In the genomic region with DNA sequence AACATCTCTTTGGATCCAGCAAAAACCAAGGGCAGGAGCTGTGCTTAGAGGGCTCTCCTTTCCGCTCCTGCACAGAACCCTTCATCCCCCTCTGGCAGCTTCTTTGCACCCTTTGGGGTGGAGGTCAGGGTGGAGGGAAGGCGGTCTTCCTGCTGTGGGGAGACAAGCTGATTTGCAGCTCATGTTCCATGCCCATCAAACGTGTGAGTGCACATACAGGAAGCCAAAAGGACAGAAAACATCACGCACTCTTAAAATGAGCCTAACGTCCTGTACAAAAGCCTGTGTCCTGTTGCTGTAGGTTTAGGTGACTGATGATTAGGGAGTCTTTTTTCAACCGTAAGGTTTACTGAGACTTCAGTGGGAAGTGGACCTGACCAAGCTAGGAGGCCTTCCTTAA, we compare ENCODE assay signal across 17 cellular contexts.
A peak's percentile ranks its signal among the peaks of the same experiment; 100 is the strongest.
DNase-seq lines count a peak whose midpoint lies in the region; ATAC-seq and TF ChIP-seq lines count a peak whose summit lies in the region.
"Had no signal": no experiment of that assay in that cellular context is flagged by ENCODE, and none has a peak within 500 bp of the region (broad histone marks: within the 10 kb centered on the region; RNA-seq: fewer than 3 reads in every experiment).

No MANE protein-coding gene starts in this region.

- in situ Hi-C loops in HAP-1 (cut with MboI; ENCODE audit: low sequenced_read_pairs): no loop called here

- H3K4me3 ChIP-seq in left ventricle myocardium inferior (no peak overlapping the region), tibial nerve (no peak overlapping the region), HAP-1 (no peak overlapping the region)
- H3K4me3 ChIP-seq: SJCRH30 had no signal

- no peaks in the 10 kb centered on the region for H3K27me3 Mint-ChIP-seq in activated CD4-positive, alpha-beta memory T cell treated with anti-CD3 and anti-CD28 coated beads, Interleukin-2, amount 10 ng/mL, durations not matched to agents 7 days and 5 days
- H3K27me3 Mint-ChIP-seq in activated CD4-positive, alpha-beta memory T cell treated with anti-CD3 and anti-CD28 coated beads for 36 hours: no peaks in the 10 kb centered on the region
- peaks cover 9 to 18% (median 13%) of the 10 kb centered on the region in 3 donors for H3K27me3 Mint-ChIP-seq in immature natural killer cell (ENCODE audit: low read depth in 3 of 3)

- peak overlapping the region; percentile 65 for H3K27ac Mint-ChIP-seq in activated CD4-positive, alpha-beta memory T cell treated with anti-CD3 and anti-CD28 coated beads, Interleukin-2, amount 10 ng/mL, durations not matched to agents 7 days and 5 days
- H3K27ac Mint-ChIP-seq in activated CD4-positive, alpha-beta memory T cell treated with anti-CD3 and anti-CD28 coated beads for 36 hours: no peak overlapping the region
- peak overlapping the region; percentile 75 to 86 (median 77) for H3K27ac Mint-ChIP-seq in immature natural killer cell

- no peak for TF ChIP-seq CTCF in left ventricle myocardium inferior (IDR thresholded peaks at IDR 0.05; ENCODE audit: borderline replicate concordance)
- no peak for TF ChIP-seq CTCF in tibial nerve (IDR thresholded peaks at IDR 0.05)

- H3K4me1 Mint-ChIP-seq in activated CD4-positive, alpha-beta memory T cell treated with anti-CD3 and anti-CD28 coated beads, Interleukin-2, amount 10 ng/mL, durations not matched to agents 7 days and 5 days: peaks cover 39% of the 10 kb centered on the region
- peaks cover 25% of the 10 kb centered on the region for H3K4me1 Mint-ChIP-seq in activated CD4-positive, alpha-beta memory T cell treated with anti-CD3 and anti-CD28 coated beads for 36 hours (ENCODE audit: low read depth)
- H3K4me1 Mint-ChIP-seq in immature natural killer cell: peaks cover 77 to 79% of the 10 kb centered on the region in 2 donors

- CTCF ChIA-PET in activated CD4-positive, alpha-beta memory T cell treated with anti-CD3 and anti-CD28 coated beads, Interleukin-2, amount 10 ng/mL, durations not matched to agents 7 days and 5 days (lab: Charles Lee): no interaction called here
- CTCF ChIA-PET in activated CD4-positive, alpha-beta memory T cell treated with anti-CD3 and anti-CD28 coated beads for 36 hours (lab: Charles Lee): no interaction called here

- H3K4me1 ChIP-seq in left ventricle myocardium inferior (peaks cover 40% of the 10 kb centered on the region), tibial nerve (no peaks in the 10 kb centered on the region), HAP-1 (no peaks in the 10 kb centered on the region)
- H3K4me1 ChIP-seq: SJCRH30 had no signal

- H3K9me3 ChIP-seq in left ventricle myocardium inferior (replicated peaks) (no peaks in the 10 kb centered on the region), tibial nerve (no peaks in the 10 kb centered on the region), HAP-1 (no peaks in the 10 kb centered on the region)
- H3K9me3 ChIP-seq: SJCRH30 had no signal

- no peak for DNase-seq in activated CD4-positive, alpha-beta memory T cell treated with anti-CD3 and anti-CD28 coated beads, Interleukin-2, amount 10 ng/mL, durations not matched to agents 7 days and 5 days
- DNase-seq in activated CD4-positive, alpha-beta memory T cell treated with anti-CD3 and anti-CD28 coated beads for 36 hours: no peak
- DNase-seq in left ventricle myocardium inferior (no peak), Right ventricle myocardium superior (no peak), immature natural killer cell (peak in 2 of 3 donors; percentile 26), tibial nerve (ENCODE audit: low spot score in 2 of 2) (no peak), HAP-1 (ENCODE audit: low spot score in 2 of 2) (no peak)
- DNase-seq: GOT3, Kasumi-1, NCI-H1694, NCI-H2081, NCI-H2171 treated with DMSO at 0.1 percent for 48 hours, NCI-H524 treated with DMSO at 0.1 percent for 48 hours, NCI-H82, SJCRH30 had no signal

- peaks cover 78% of the 10 kb centered on the region for H3K36me3 Mint-ChIP-seq in activated CD4-positive, alpha-beta memory T cell treated with anti-CD3 and anti-CD28 coated beads, Interleukin-2, amount 10 ng/mL, durations not matched to agents 7 days and 5 days (ENCODE audit: low read depth)
- peaks cover 42% of the 10 kb centered on the region for H3K36me3 Mint-ChIP-seq in activated CD4-positive, alpha-beta memory T cell treated with anti-CD3 and anti-CD28 coated beads for 36 hours
- H3K36me3 Mint-ChIP-seq in immature natural killer cell: peaks cover 46 to 57% (median 50%) of the 10 kb centered on the region in 3 donors

- intact Hi-C loops in activated CD4-positive, alpha-beta memory T cell treated with anti-CD3 and anti-CD28 coated beads for 36 hours (cut with micrococcal nuclease): no loop called here
- intact Hi-C loops in left ventricle myocardium inferior (cut with micrococcal nuclease): no loop called here
- intact Hi-C loops in Right ventricle myocardium superior (cut with DNase I): no loop called here

- POLR2A ChIA-PET in activated CD4-positive, alpha-beta memory T cell treated with anti-CD3 and anti-CD28 coated beads, Interleukin-2, amount 10 ng/mL, durations not matched to agents 7 days and 5 days (lab: Charles Lee): interaction anchor here (1.1 kb wide), 1 partner anchor 71 kb away, joined by 3 read pairs; no protein-coding TSS in a partner anchor
- POLR2A ChIA-PET in activated CD4-positive, alpha-beta memory T cell treated with anti-CD3 and anti-CD28 coated beads for 36 hours (lab: Charles Lee): no interaction called here

- no peaks in the 10 kb centered on the region for H3K27me3 ChIP-seq in left ventricle myocardium inferior (ENCODE audit: low read depth)
- H3K27me3 ChIP-seq in tibial nerve: no peaks in the 10 kb centered on the region
- H3K27me3 ChIP-seq in HAP-1 (ENCODE audit: low read depth): no peaks in the 10 kb centered on the region
- H3K27me3 ChIP-seq: SJCRH30 had no signal

- 85 to 90% methylated on average over 6 of the region's 6 CpGs for WGBS in tibial nerve, 2 donors

- TF ChIP-seq EP300 in tibial nerve (IDR thresholded peaks at IDR 0.05): no peak

- ATAC-seq in Right ventricle myocardium superior (ENCODE audit: poor library complexity): no peak
- ATAC-seq: Panc1 had no signal

- H3K4me3 Mint-ChIP-seq in activated CD4-positive, alpha-beta memory T cell treated with anti-CD3 and anti-CD28 coated beads, Interleukin-2, amount 10 ng/mL, durations not matched to agents 7 days and 5 days: no peak overlapping the region
- H3K4me3 Mint-ChIP-seq in activated CD4-positive, alpha-beta memory T cell treated with anti-CD3 and anti-CD28 coated beads for 36 hours: no peak overlapping the region
- H3K4me3 Mint-ChIP-seq in immature natural killer cell: peak overlapping the region in 4 of 5 donors; percentile 19 to 52 (median 28)

- peaks cover 16% of the 10 kb centered on the region for H3K36me3 ChIP-seq in left ventricle myocardium inferior
- H3K36me3 ChIP-seq in tibial nerve: no peaks in the 10 kb centered on the region
- peaks cover 10% of the 10 kb centered on the region; the same call in 1 of the 2 replicates for H3K36me3 ChIP-seq in HAP-1 (replicated peaks)
- H3K36me3 ChIP-seq: SJCRH30 had no signal

- H3K27ac ChIP-seq in left ventricle myocardium inferior (replicated peaks) (peak overlapping the region; percentile 11), tibial nerve (no peak overlapping the region)
- H3K27ac ChIP-seq: C4-2B, SJCRH30 had no signal

- no peak for TF ChIP-seq POLR2A in tibial nerve (IDR thresholded peaks at IDR 0.05)

- H3K9me3 Mint-ChIP-seq in activated CD4-positive, alpha-beta memory T cell treated with anti-CD3 and anti-CD28 coated beads, Interleukin-2, amount 10 ng/mL, durations not matched to agents 7 days and 5 days: peaks cover 14% of the 10 kb centered on the region
- no peaks in the 10 kb centered on the region for H3K9me3 Mint-ChIP-seq in activated CD4-positive, alpha-beta memory T cell treated with anti-CD3 and anti-CD28 coated beads for 36 hours
- H3K9me3 Mint-ChIP-seq in immature natural killer cell: no peaks in the 10 kb centered on the region

Comparison
In these comparisons a context has a peak if more than half of its experiments do, and no peak if none do; other contexts are left out.
1. DNase-seq: peak in immature natural killer cell (2 of 3); none in activated CD4-positive, alpha-beta memory T cell treated with anti-CD3 and anti-CD28 coated beads, Interleukin-2, amount 10 ng/mL, durations not matched to agents 7 days and 5 days (single experiment), activated CD4-positive, alpha-beta memory T cell treated with anti-CD3 and anti-CD28 coated beads for 36 hours (single experiment), left ventricle myocardium inferior (single experiment), Right ventricle myocardium superior (single experiment), tibial nerve (0 of 2) and HAP-1 (0 of 2).
2. H3K4me3 Mint-ChIP-seq: peak in immature natural killer cell (4 of 5); none in activated CD4-positive, alpha-beta memory T cell treated with anti-CD3 and anti-CD28 coated beads, Interleukin-2, amount 10 ng/mL, durations not matched to agents 7 days and 5 days (single experiment) and activated CD4-positive, alpha-beta memory T cell treated with anti-CD3 and anti-CD28 coated beads for 36 hours (single experiment).